ENCODE assay signal across 8 cellular contexts in the genomic region with DNA sequence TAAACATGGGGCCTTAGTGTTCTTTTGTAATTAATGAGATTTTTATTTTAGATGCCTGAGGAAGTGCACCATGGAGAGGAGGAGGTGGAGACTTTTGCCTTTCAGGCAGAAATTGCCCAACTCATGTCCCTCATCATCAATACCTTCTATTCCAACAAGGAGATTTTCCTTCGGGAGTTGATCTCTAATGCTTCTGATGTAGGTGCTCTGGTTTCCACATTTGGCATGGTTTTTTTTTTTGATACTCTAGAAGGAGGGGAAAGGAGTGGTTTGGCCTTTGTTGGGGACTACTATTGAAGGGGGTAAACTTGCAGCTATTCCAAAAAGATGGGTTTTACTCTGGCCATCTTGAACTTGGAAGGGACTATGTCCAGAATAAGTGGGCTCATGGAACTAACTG. TPM values are rescaled to one million over a fixed set of nuclear protein-coding genes. Genes with fewer than 3 reads are reported as not detected.
DNase-seq lines count a peak whose midpoint lies in the region; ATAC-seq, FAIRE-seq and TF ChIP-seq lines count a peak whose summit lies in the region.

No MANE protein-coding gene starts in this region.

- H3K9ac ChIP-seq in astrocyte (ENCODE audit: low read length) (peak overlapping the region; percentile 100), HepG2 (ENCODE audit: insufficient read depth, low read depth, low read length) (peak overlapping the region; percentile 99)

- peak overlapping the region; percentile 92 for H3K27ac Mint-ChIP-seq in astrocyte (ENCODE audit: unreplicated experiment)

- WGBS in HepG2 (ENCODE audit: low lambda C conversion rate): 19% methylated on average over 1 of the region's 1 CpG
- 21 to 41% methylated on average over 1 of the region's 1 CpG for WGBS in thyroid gland, 2 donors

- no peak for TF ChIP-seq EP300 in HepG2 (IDR thresholded peaks at IDR 0.05; ENCODE audit: low read depth in 2 of 2, low read length in 2 of 2)
- no peak for TF ChIP-seq EP300 in HepG2 (CRISPR knock-in tag; IDR thresholded peaks at IDR 0.05; ENCODE audit: borderline replicate concordance)

- H4K20me1 ChIP-seq in astrocyte (ENCODE audit: insufficient read depth, low read length) (peaks cover 67% of the 10 kb centered on the region), HepG2 (ENCODE audit: insufficient read depth, low read length) (peaks cover 66% of the 10 kb centered on the region)

- H3K36me3 ChIP-seq in astrocyte (ENCODE audit: insufficient read depth, low read length): peaks cover 47% of the 10 kb centered on the region
- peaks cover 31 to 54% of the 10 kb centered on the region in 2 experiments for H3K36me3 ChIP-seq in HepG2 (replicated peaks in 1 of 2; ENCODE audit: control insufficient read depth in 1 of 2, insufficient read depth in 2 of 2, low read length in 2 of 2)
- peaks cover 45 to 51% of the 10 kb centered on the region in 2 donors for H3K36me3 ChIP-seq in thyroid gland

- in situ Hi-C loops in HepG2 (cut with HindIII; ENCODE audit: extremely low pct_ligation_motif_present, low pct_unique_long_range_greater_than_20kb): no loop called here

- ATAC-seq in activated T-cell treated with anti-CD3 and anti-CD28 coated beads, Interleukin-2, amount 50 U/mL, for 4 hours: no peak
- no peak for ATAC-seq in HepG2
- ATAC-seq in HG02588 (IDR thresholded peaks at IDR 0.05; ENCODE audit: unreplicated experiment): no peak
- ATAC-seq in GM18520 (IDR thresholded peaks at IDR 0.05; ENCODE audit: unreplicated experiment): no peak
- no peak for ATAC-seq in HG03439 (IDR thresholded peaks at IDR 0.05; ENCODE audit: unreplicated experiment)

- TF ChIP-seq CTCF in astrocyte (IDR thresholded peaks at IDR 0.05; ENCODE audit: insufficient read depth, low read depth, low read length) (no peak), HepG2 (CRISPR knock-in tag; IDR thresholded peaks at IDR 0.05) (no peak), thyroid gland (IDR thresholded peaks at IDR 0.05) (no peak)

- BruUV-seq in HepG2 (replicated peaks; lab: Mats Ljungman, UMichigan): no TSS peak

- no peaks in the 10 kb centered on the region for H3K9me3 Mint-ChIP-seq in activated T-cell treated with anti-CD3 and anti-CD28 coated beads, Interleukin-2, amount 50 U/mL, for 4 hours
- H3K9me3 Mint-ChIP-seq in astrocyte (ENCODE audit: unreplicated experiment): peaks cover 3% of the 10 kb centered on the region

- intact Hi-C loops in HepG2 (cut with micrococcal nuclease; ENCODE audit: unreplicated experiment) (no loop called here), thyroid gland (cut with DNase I) (no loop called here)

- no peak for TF ChIP-seq RAD21 in HepG2 (CRISPR knock-in tag; IDR thresholded peaks at IDR 0.05)

- H3K79me2 ChIP-seq in astrocyte (ENCODE audit: insufficient read depth, low read length) (peaks cover 70% of the 10 kb centered on the region), HepG2 (ENCODE audit: insufficient read depth, low read length) (peaks cover 54% of the 10 kb centered on the region)

- FAIRE-seq in astrocyte (lab: Jason Lieb, UNC) (no peak), HepG2 (lab: Jason Lieb, UNC) (no peak)

- CTCF ChIA-PET in HepG2 (lab: Yijun Ruan, JAX; ENCODE audit: low intra/inter-chr PET ratio, low total read pairs): no interaction called here

- H3K4me1 Mint-ChIP-seq in activated T-cell treated with anti-CD3 and anti-CD28 coated beads, Interleukin-2, amount 50 U/mL, for 4 hours (ENCODE audit: low read depth): peaks cover 57% of the 10 kb centered on the region
- peaks cover 42% of the 10 kb centered on the region for H3K4me1 Mint-ChIP-seq in astrocyte (ENCODE audit: low read depth, unreplicated experiment)

- H3K4me3 ChIP-seq in astrocyte (ENCODE audit: insufficient read depth, low read depth, low read length): peak overlapping the region; percentile 100
- H3K4me3 ChIP-seq in HepG2 (replicated peaks in 1 of 3; ENCODE audit: insufficient read depth in 1 of 3, low read depth in 2 of 3, low read length in 3 of 3): peak overlapping the region; percentile 81 to 97 (median 87)
- peak overlapping the region in 1 of 3 donors; percentile 76 for H3K4me3 ChIP-seq in thyroid gland (replicated peaks in 1 of 3)

- H3K9me3 ChIP-seq in astrocyte (ENCODE audit: insufficient read depth, low read depth, low read length) (no peaks in the 10 kb centered on the region), HepG2 (ENCODE audit: low read length) (no peaks in the 10 kb centered on the region), thyroid gland (no peaks in the 10 kb centered on the region)

- POLR2A ChIA-PET in HepG2 (lab: Yijun Ruan, JAX): interaction anchor here (1.1 to 8.4 kb wide), 3 partner anchors 7 to 56 kb away, joined by 3 to 264 read pairs (median 6); a partner anchor contains a TSS

- DNase-seq in activated T-cell treated with anti-CD3 and anti-CD28 coated beads, Interleukin-2, amount 50 U/mL, for 4 hours: no peak
- DNase-seq in activated T-cell treated with anti-CD3 and anti-CD28 coated beads, Interleukin-2, amount 50 U/mL, for 48 hours: no peak
- DNase-seq in astrocyte (ENCODE audit: low read depth) (no peak), HepG2 (ENCODE audit: low spot score) (no peak), thyroid gland (no peak)

- no peaks in the 10 kb centered on the region for H3K27me3 Mint-ChIP-seq in activated T-cell treated with anti-CD3 and anti-CD28 coated beads, Interleukin-2, amount 50 U/mL, for 4 hours (ENCODE audit: low read depth)
- no peaks in the 10 kb centered on the region for H3K27me3 Mint-ChIP-seq in astrocyte (ENCODE audit: low read depth, unreplicated experiment)

- H2AFZ ChIP-seq in astrocyte (ENCODE audit: low read depth, low read length): no peak overlapping the region
- H2AFZ ChIP-seq in HepG2 (ENCODE audit: low read length): no peak overlapping the region

- H3K4me1 ChIP-seq in astrocyte (ENCODE audit: insufficient read depth, low read length) (peaks cover 17% of the 10 kb centered on the region), HepG2 (ENCODE audit: insufficient read depth, low read length) (peaks cover 72% of the 10 kb centered on the region), thyroid gland (peaks cover 8 to 26% of the 10 kb centered on the region in 2 donors)

- H3K27ac ChIP-seq in astrocyte (ENCODE audit: low read depth, low read length) (peak overlapping the region; percentile 92), HepG2 (ENCODE audit: extremely low read length, insufficient read depth, low read length) (peak overlapping the region; percentile 96), thyroid gland (peak overlapping the region in 2 of 3 donors; percentile 100)

- peak overlapping the region; percentile 99 for H3K4me3 Mint-ChIP-seq in activated T-cell treated with anti-CD3 and anti-CD28 coated beads, Interleukin-2, amount 50 U/mL, for 4 hours
- peak overlapping the region; percentile 98 for H3K4me3 Mint-ChIP-seq in astrocyte (ENCODE audit: unreplicated experiment)

- H3K4me2 ChIP-seq in astrocyte (ENCODE audit: low read length) (peak overlapping the region; percentile 93), HepG2 (ENCODE audit: low read depth, low read length) (peak overlapping the region; percentile 85)

- TF ChIP-seq POLR2A in HepG2 (IDR thresholded peaks at IDR 0.05; ENCODE audit: insufficient read depth in 1 of 2, low read depth in 2 of 2, low read length in 2 of 2) (no peak), thyroid gland (IDR thresholded peaks at IDR 0.05) (no peak)

- H3K27me3 ChIP-seq in astrocyte (ENCODE audit: insufficient read depth, low read length) (no peaks in the 10 kb centered on the region), HepG2 (ENCODE audit: control insufficient read depth in 1 of 2, insufficient read depth in 2 of 2, low read length in 2 of 2) (no peaks in the 10 kb centered on the region; a peak in 1 of 5 replicates), thyroid gland (no peaks in the 10 kb centered on the region)

- H3K36me3 Mint-ChIP-seq in activated T-cell treated with anti-CD3 and anti-CD28 coated beads, Interleukin-2, amount 50 U/mL, for 4 hours (ENCODE audit: insufficient read depth): peaks cover 62% of the 10 kb centered on the region
- H3K36me3 Mint-ChIP-seq in astrocyte (ENCODE audit: low read depth, unreplicated experiment): peaks cover 39% of the 10 kb centered on the region

RNA-seq across cellular contexts. Expression of a gene that starts 1.7 kb away (rescaled TPM):
- 1,000 to 10,000 TPM; 3,050 to 3,190 (median 3,088) TPM for total RNA-seq in activated T-cell treated with anti-CD3 and anti-CD28 coated beads, Interleukin-2, amount 50 U/mL, for 4 hours
- total RNA-seq in astrocyte (859 and 914 TPM in 2 replicates), HepG2 (2016; rRNA removed; fragmentation: Illumina TruSeq; extraction: Trizol) (1,472 and 2,212 TPM in 2 replicates), thyroid gland (100 to 1,000 TPM; 556 to 669 (median 586) TPM)
- total RNA-seq in HepG2 (2016; cell fraction: cytosol; rRNA removed; fragmentation: Illumina TruSeq; extraction: Trizol; ENCODE audit: low read depth): 123 and 155 TPM in 2 replicates
- 1,508 and 1,964 TPM in 2 replicates for total RNA-seq in HepG2 (2016; cell fraction: insoluble cytoplasmic fraction; rRNA removed; fragmentation: Illumina TruSeq; extraction: Trizol)
- 383 and 490 TPM in 2 replicates for total RNA-seq in HepG2 (2016; cell fraction: membrane; rRNA removed; fragmentation: Illumina TruSeq; extraction: Trizol)
- total RNA-seq in HepG2 (2016; cell fraction: nucleus; rRNA removed; fragmentation: Illumina TruSeq; extraction: Trizol): 1,014 and 1,081 TPM in 2 replicates
- 1,076 and 1,325 TPM in 2 replicates for polyA plus RNA-seq in HepG2 (2011; rRNA removed)
- 1,072 and 1,224 TPM in 2 replicates for polyA plus RNA-seq in HepG2 (2011; cell fraction: cytosol; rRNA removed)
- 279 and 406 TPM in 2 replicates for polyA plus RNA-seq in HepG2 (2011; cell fraction: nucleus; rRNA removed)
- polyA plus RNA-seq in HepG2 (2012): 1,683 and 1,883 TPM in 2 replicates
- polyA plus RNA-seq in HepG2 (2016; cell fraction: cytosol; fragmentation: Illumina TruSeq; extraction: Trizol; ENCODE audit: low read depth): 155 and 188 TPM in 2 replicates
- 2,023 and 2,380 TPM in 2 replicates for polyA plus RNA-seq in HepG2 (2016; cell fraction: insoluble cytoplasmic fraction; fragmentation: Illumina TruSeq; extraction: Trizol; ENCODE audit: low read depth)
- 336 and 456 TPM in 2 replicates for polyA plus RNA-seq in HepG2 (2016; cell fraction: membrane; fragmentation: Illumina TruSeq; extraction: Trizol; ENCODE audit: low read depth)
- polyA plus RNA-seq in HepG2 (2016; cell fraction: nucleus; fragmentation: Illumina TruSeq; extraction: Trizol; ENCODE audit: insufficient read depth, low read depth): 1,245 and 1,272 TPM in 2 replicates
- polyA minus RNA-seq in HepG2 (2011; rRNA and poly(A)+ RNA removed; ENCODE audit: low replicate concordance): 1,001 and 1,123 TPM in 2 replicates
- 1,091 and 1,101 TPM in 2 replicates for polyA minus RNA-seq in HepG2 (2011; cell fraction: cytosol; rRNA and poly(A)+ RNA removed)
- polyA minus RNA-seq in HepG2 (2011; cell fraction: nucleus; rRNA and poly(A)+ RNA removed): 271 and 440 TPM in 2 replicates

RNA-seq across cellular contexts. Expression of a gene that starts 8.7 kb away (rescaled TPM):
- 10 to 100 TPM; 35.0 to 42.5 (median 40.8) TPM for total RNA-seq in activated T-cell treated with anti-CD3 and anti-CD28 coated beads, Interleukin-2, amount 50 U/mL, for 4 hours
- 61.8 and 66.6 TPM in 2 replicates for total RNA-seq in astrocyte
- total RNA-seq in HepG2 (2016; rRNA removed; fragmentation: Illumina TruSeq; extraction: Trizol): 34.9 and 61.1 TPM in 2 replicates
- 21.2 and 24.1 TPM in 2 replicates for total RNA-seq in HepG2 (2016; cell fraction: cytosol; rRNA removed; fragmentation: Illumina TruSeq; extraction: Trizol; ENCODE audit: low read depth)
- 35.1 and 62.8 TPM in 2 replicates for total RNA-seq in HepG2 (2016; cell fraction: insoluble cytoplasmic fraction; rRNA removed; fragmentation: Illumina TruSeq; extraction: Trizol)
- 44.9 and 53.8 TPM in 2 replicates for total RNA-seq in HepG2 (2016; cell fraction: membrane; rRNA removed; fragmentation: Illumina TruSeq; extraction: Trizol)
- 56.1 and 63.9 TPM in 2 replicates for total RNA-seq in HepG2 (2016; cell fraction: nucleus; rRNA removed; fragmentation: Illumina TruSeq; extraction: Trizol)
- 148 and 168 TPM in 2 replicates for polyA plus RNA-seq in HepG2 (2011; rRNA removed)
- 139 and 176 TPM in 2 replicates for polyA plus RNA-seq in HepG2 (2011; cell fraction: cytosol; rRNA removed)
- 99.4 and 112 TPM in 2 replicates for polyA plus RNA-seq in HepG2 (2011; cell fraction: nucleus; rRNA removed)
- polyA plus RNA-seq in HepG2 (2012): 54.8 and 61.1 TPM in 2 replicates
- polyA plus RNA-seq in HepG2 (2016; cell fraction: cytosol; fragmentation: Illumina TruSeq; extraction: Trizol; ENCODE audit: low read depth): 26.8 and 34.1 TPM in 2 replicates
- polyA plus RNA-seq in HepG2 (2016; cell fraction: insoluble cytoplasmic fraction; fragmentation: Illumina TruSeq; extraction: Trizol; ENCODE audit: low read depth): 41.4 and 43.9 TPM in 2 replicates
- 45.2 and 53.5 TPM in 2 replicates for polyA plus RNA-seq in HepG2 (2016; cell fraction: membrane; fragmentation: Illumina TruSeq; extraction: Trizol; ENCODE audit: low read depth)
- polyA plus RNA-seq in HepG2 (2016; cell fraction: nucleus; fragmentation: Illumina TruSeq; extraction: Trizol; ENCODE audit: insufficient read depth, low read depth): 95.9 and 97.5 TPM in 2 replicates
- 148 and 221 TPM in 2 replicates for polyA minus RNA-seq in HepG2 (2011; rRNA and poly(A)+ RNA removed; ENCODE audit: low replicate concordance)
- 47.0 and 47.4 TPM in 2 replicates for polyA minus RNA-seq in HepG2 (2011; cell fraction: cytosol; rRNA and poly(A)+ RNA removed)
- 26.1 and 26.9 TPM in 2 replicates for polyA minus RNA-seq in HepG2 (2011; cell fraction: nucleus; rRNA and poly(A)+ RNA removed)
- 10 to 100 TPM; 28.5 to 46.5 (median 41.8) TPM for total RNA-seq in thyroid gland

RNA-seq across cellular contexts. Expression of a gene that starts 16.8 kb away (rescaled TPM):
- total RNA-seq in activated T-cell treated with anti-CD3 and anti-CD28 coated beads, Interleukin-2, amount 50 U/mL, for 4 hours: 10 to 100 TPM; 30.0 to 36.4 (median 33.1) TPM
- total RNA-seq in astrocyte: 10.1 and 11.0 TPM in 2 replicates
- total RNA-seq in HepG2 (2016; rRNA removed; fragmentation: Illumina TruSeq; extraction: Trizol): 14.5 and 15.0 TPM in 2 replicates
- 5.3 and 5.4 TPM in 2 replicates for total RNA-seq in HepG2 (2016; cell fraction: cytosol; rRNA removed; fragmentation: Illumina TruSeq; extraction: Trizol; ENCODE audit: low read depth)
- total RNA-seq in HepG2 (2016; cell fraction: insoluble cytoplasmic fraction; rRNA removed; fragmentation: Illumina TruSeq; extraction: Trizol): 15.7 and 16.3 TPM in 2 replicates
- total RNA-seq in HepG2 (2016; cell fraction: membrane; rRNA removed; fragmentation: Illumina TruSeq; extraction: Trizol): 10.7 and 10.8 TPM in 2 replicates
- total RNA-seq in HepG2 (2016; cell fraction: nucleus; rRNA removed; fragmentation: Illumina TruSeq; extraction: Trizol): 8.5 and 11.8 TPM in 2 replicates
- 6.7 and 8.5 TPM in 2 replicates for polyA plus RNA-seq in HepG2 (2011; rRNA removed)
- 7.7 and 9.3 TPM in 2 replicates for polyA plus RNA-seq in HepG2 (2011; cell fraction: cytosol; rRNA removed)
- 11.7 and 15.6 TPM in 2 replicates for polyA plus RNA-seq in HepG2 (2011; cell fraction: nucleus; rRNA removed)
- 7.1 TPM in 2 replicates for polyA plus RNA-seq in HepG2 (2012)
- 3.3 and 4.0 TPM in 2 replicates for polyA plus RNA-seq in HepG2 (2016; cell fraction: cytosol; fragmentation: Illumina TruSeq; extraction: Trizol; ENCODE audit: low read depth)
- polyA plus RNA-seq in HepG2 (2016; cell fraction: insoluble cytoplasmic fraction; fragmentation: Illumina TruSeq; extraction: Trizol; ENCODE audit: low read depth): 14.6 and 14.8 TPM in 2 replicates
- 5.7 and 7.3 TPM in 2 replicates for polyA plus RNA-seq in HepG2 (2016; cell fraction: membrane; fragmentation: Illumina TruSeq; extraction: Trizol; ENCODE audit: low read depth)
- polyA plus RNA-seq in HepG2 (2016; cell fraction: nucleus; fragmentation: Illumina TruSeq; extraction: Trizol; ENCODE audit: insufficient read depth, low read depth): 14.2 and 16.3 TPM in 2 replicates
- polyA minus RNA-seq in HepG2 (2011; rRNA and poly(A)+ RNA removed; ENCODE audit: low replicate concordance): 3.3 and 10.9 TPM in 2 replicates
- polyA minus RNA-seq in HepG2 (2011; cell fraction: cytosol; rRNA and poly(A)+ RNA removed): 4.6 and 6.2 TPM in 2 replicates
- polyA minus RNA-seq in HepG2 (2011; cell fraction: nucleus; rRNA and poly(A)+ RNA removed): 4.5 and 8.3 TPM in 2 replicates
- 10 to 100 TPM in 2 of 4 donors, 1 to 10 TPM in 2; 5.1 to 16.9 (median 13.2) TPM for total RNA-seq in thyroid gland

RNA-seq across cellular contexts. Expression of a gene that starts 21.7 kb away (rescaled TPM):
- total RNA-seq in activated T-cell treated with anti-CD3 and anti-CD28 coated beads, Interleukin-2, amount 50 U/mL, for 4 hours: under 1 TPM in 2 of 3 donors, not detected in 1; 0.03 to 0.05 TPM
- total RNA-seq in astrocyte (0.07 and 0.09 TPM in 2 replicates), HepG2 (2016; rRNA removed; fragmentation: Illumina TruSeq; extraction: Trizol) (not detected in 2 replicates), thyroid gland (not detected)
- total RNA-seq in HepG2 (2016; cell fraction: cytosol; rRNA removed; fragmentation: Illumina TruSeq; extraction: Trizol; ENCODE audit: low read depth): not detected in 2 replicates
- total RNA-seq in HepG2 (2016; cell fraction: insoluble cytoplasmic fraction; rRNA removed; fragmentation: Illumina TruSeq; extraction: Trizol): 0.06 TPM in 1 of 2 replicates, not detected in the other
- not detected in 2 replicates for total RNA-seq in HepG2 (2016; cell fraction: membrane; rRNA removed; fragmentation: Illumina TruSeq; extraction: Trizol)
- total RNA-seq in HepG2 (2016; cell fraction: nucleus; rRNA removed; fragmentation: Illumina TruSeq; extraction: Trizol): not detected in 2 replicates
- polyA plus RNA-seq in HepG2 (2011; rRNA removed): 0.01 TPM in 1 of 2 replicates, not detected in the other
- polyA plus RNA-seq in HepG2 (2011; cell fraction: cytosol; rRNA removed): 0.01 TPM in 1 of 2 replicates, not detected in the other
- polyA plus RNA-seq in HepG2 (2011; cell fraction: nucleus; rRNA removed): 0.02 TPM in 1 of 2 replicates, not detected in the other
- polyA plus RNA-seq in HepG2 (2012): 0.19 TPM in 2 replicates
- polyA plus RNA-seq in HepG2 (2016; cell fraction: cytosol; fragmentation: Illumina TruSeq; extraction: Trizol; ENCODE audit: low read depth): not detected in 2 replicates
- not detected in 2 replicates for polyA plus RNA-seq in HepG2 (2016; cell fraction: insoluble cytoplasmic fraction; fragmentation: Illumina TruSeq; extraction: Trizol; ENCODE audit: low read depth)
- not detected in 2 replicates for polyA plus RNA-seq in HepG2 (2016; cell fraction: membrane; fragmentation: Illumina TruSeq; extraction: Trizol; ENCODE audit: low read depth)
- not detected in 2 replicates for polyA plus RNA-seq in HepG2 (2016; cell fraction: nucleus; fragmentation: Illumina TruSeq; extraction: Trizol; ENCODE audit: insufficient read depth, low read depth)
- not detected in 2 replicates for polyA minus RNA-seq in HepG2 (2011; rRNA and poly(A)+ RNA removed; ENCODE audit: low replicate concordance)
- not detected in 2 replicates for polyA minus RNA-seq in HepG2 (2011; cell fraction: cytosol; rRNA and poly(A)+ RNA removed)
- polyA minus RNA-seq in HepG2 (2011; cell fraction: nucleus; rRNA and poly(A)+ RNA removed): not detected in 2 replicates

RNA-seq across cellular contexts. Expression of a gene that starts 25.2 kb away (rescaled TPM):
- total RNA-seq in activated T-cell treated with anti-CD3 and anti-CD28 coated beads, Interleukin-2, amount 50 U/mL, for 4 hours: 100 to 1,000 TPM; 165 to 199 (median 181) TPM
- 14.8 and 15.3 TPM in 2 replicates for total RNA-seq in astrocyte
- 23.1 and 43.2 TPM in 2 replicates for total RNA-seq in HepG2 (2016; rRNA removed; fragmentation: Illumina TruSeq; extraction: Trizol)
- total RNA-seq in HepG2 (2016; cell fraction: cytosol; rRNA removed; fragmentation: Illumina TruSeq; extraction: Trizol; ENCODE audit: low read depth): 19.7 and 24.6 TPM in 2 replicates
- total RNA-seq in HepG2 (2016; cell fraction: insoluble cytoplasmic fraction; rRNA removed; fragmentation: Illumina TruSeq; extraction: Trizol): 22.9 and 41.9 TPM in 2 replicates
- 37.5 and 40.9 TPM in 2 replicates for total RNA-seq in HepG2 (2016; cell fraction: membrane; rRNA removed; fragmentation: Illumina TruSeq; extraction: Trizol)
- 42.6 and 53.1 TPM in 2 replicates for total RNA-seq in HepG2 (2016; cell fraction: nucleus; rRNA removed; fragmentation: Illumina TruSeq; extraction: Trizol)
- polyA plus RNA-seq in HepG2 (2011; rRNA removed): 95.5 and 106 TPM in 2 replicates
- 92.8 and 113 TPM in 2 replicates for polyA plus RNA-seq in HepG2 (2011; cell fraction: cytosol; rRNA removed)
- 132 and 138 TPM in 2 replicates for polyA plus RNA-seq in HepG2 (2011; cell fraction: nucleus; rRNA removed)
- 38.8 and 43.9 TPM in 2 replicates for polyA plus RNA-seq in HepG2 (2012)
- polyA plus RNA-seq in HepG2 (2016; cell fraction: cytosol; fragmentation: Illumina TruSeq; extraction: Trizol; ENCODE audit: low read depth): 32.1 and 36.6 TPM in 2 replicates
- polyA plus RNA-seq in HepG2 (2016; cell fraction: insoluble cytoplasmic fraction; fragmentation: Illumina TruSeq; extraction: Trizol; ENCODE audit: low read depth): 35.2 and 35.6 TPM in 2 replicates
- 48.6 and 49.6 TPM in 2 replicates for polyA plus RNA-seq in HepG2 (2016; cell fraction: membrane; fragmentation: Illumina TruSeq; extraction: Trizol; ENCODE audit: low read depth)
- 82.7 and 90.9 TPM in 2 replicates for polyA plus RNA-seq in HepG2 (2016; cell fraction: nucleus; fragmentation: Illumina TruSeq; extraction: Trizol; ENCODE audit: insufficient read depth, low read depth)
- polyA minus RNA-seq in HepG2 (2011; rRNA and poly(A)+ RNA removed; ENCODE audit: low replicate concordance): 236 and 248 TPM in 2 replicates
- polyA minus RNA-seq in HepG2 (2011; cell fraction: cytosol; rRNA and poly(A)+ RNA removed): 35.4 and 40.0 TPM in 2 replicates
- polyA minus RNA-seq in HepG2 (2011; cell fraction: nucleus; rRNA and poly(A)+ RNA removed): 37.0 and 39.3 TPM in 2 replicates
- total RNA-seq in thyroid gland: 10 to 100 TPM; 39.7 to 83.3 (median 55.8) TPM
